1 cellular context compared by ENCODE assay signal in the genomic region with DNA sequence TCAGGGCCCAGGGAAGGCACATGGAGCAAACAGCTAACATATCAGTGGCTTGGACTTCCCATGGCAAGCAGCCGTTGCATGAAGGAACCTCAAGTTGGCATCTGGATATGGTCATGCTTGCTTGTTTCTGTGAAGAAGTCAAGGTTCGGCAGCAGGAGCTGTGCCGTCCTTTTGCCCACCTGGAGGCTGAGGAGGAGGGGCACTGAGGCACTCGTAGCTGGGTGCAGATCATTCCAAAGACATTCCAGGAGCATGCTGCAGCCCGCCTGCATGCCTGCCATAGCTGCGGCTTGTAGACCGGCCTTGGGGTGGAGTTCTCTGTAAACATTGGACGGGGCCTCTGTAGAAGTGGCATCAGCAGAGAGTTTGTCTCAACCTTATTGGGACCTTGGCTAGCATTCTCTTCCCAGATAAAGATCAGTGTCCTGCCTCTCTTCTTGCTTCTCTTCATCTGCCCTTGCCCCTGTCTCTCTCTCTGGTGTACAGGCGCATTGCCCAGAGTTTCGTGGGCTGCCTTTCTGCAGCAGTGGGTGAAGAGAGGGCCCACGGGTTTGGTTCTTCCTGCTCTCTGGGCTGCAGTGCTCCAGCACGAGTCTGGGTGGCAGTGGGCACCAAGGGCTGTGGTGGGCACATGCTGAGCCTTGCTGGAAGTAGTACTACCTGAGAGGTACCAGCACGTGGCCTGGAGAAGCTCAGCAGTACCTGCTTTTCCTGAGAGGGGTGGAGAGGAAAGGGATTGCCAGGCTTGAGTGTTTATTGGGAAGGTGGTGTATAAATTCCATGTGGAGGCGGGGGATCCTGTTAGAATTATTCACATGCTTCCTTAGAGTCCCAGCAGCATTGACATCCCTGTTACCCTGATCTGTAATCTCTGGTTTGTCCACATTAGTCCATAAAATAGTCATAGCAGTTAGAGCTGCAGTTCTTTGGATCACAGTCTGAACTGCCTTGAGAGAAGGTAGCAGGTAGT.
TF ChIP-seq lines count a peak whose summit lies in the region.

No MANE protein-coding gene starts in this region.

TF ChIP-seq in GM23338, 12 proteins besides CTCF, POLR2A, EP300 and RAD21 (continued from another document):
- TF ChIP-seq, protein P1, sequence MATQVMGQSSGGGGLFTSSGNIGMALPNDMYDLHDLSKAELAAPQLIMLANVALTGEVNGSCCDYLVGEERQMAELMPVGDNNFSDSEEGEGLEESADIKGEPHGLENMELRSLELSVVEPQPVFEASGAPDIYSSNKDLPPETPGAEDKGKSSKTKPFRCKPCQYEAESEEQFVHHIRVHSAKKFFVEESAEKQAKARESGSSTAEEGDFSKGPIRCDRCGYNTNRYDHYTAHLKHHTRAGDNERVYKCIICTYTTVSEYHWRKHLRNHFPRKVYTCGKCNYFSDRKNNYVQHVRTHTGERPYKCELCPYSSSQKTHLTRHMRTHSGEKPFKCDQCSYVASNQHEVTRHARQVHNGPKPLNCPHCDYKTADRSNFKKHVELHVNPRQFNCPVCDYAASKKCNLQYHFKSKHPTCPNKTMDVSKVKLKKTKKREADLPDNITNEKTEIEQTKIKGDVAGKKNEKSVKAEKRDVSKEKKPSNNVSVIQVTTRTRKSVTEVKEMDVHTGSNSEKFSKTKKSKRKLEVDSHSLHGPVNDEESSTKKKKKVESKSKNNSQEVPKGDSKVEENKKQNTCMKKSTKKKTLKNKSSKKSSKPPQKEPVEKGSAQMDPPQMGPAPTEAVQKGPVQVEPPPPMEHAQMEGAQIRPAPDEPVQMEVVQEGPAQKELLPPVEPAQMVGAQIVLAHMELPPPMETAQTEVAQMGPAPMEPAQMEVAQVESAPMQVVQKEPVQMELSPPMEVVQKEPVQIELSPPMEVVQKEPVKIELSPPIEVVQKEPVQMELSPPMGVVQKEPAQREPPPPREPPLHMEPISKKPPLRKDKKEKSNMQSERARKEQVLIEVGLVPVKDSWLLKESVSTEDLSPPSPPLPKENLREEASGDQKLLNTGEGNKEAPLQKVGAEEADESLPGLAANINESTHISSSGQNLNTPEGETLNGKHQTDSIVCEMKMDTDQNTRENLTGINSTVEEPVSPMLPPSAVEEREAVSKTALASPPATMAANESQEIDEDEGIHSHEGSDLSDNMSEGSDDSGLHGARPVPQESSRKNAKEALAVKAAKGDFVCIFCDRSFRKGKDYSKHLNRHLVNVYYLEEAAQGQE (IDR thresholded peaks at IDR 0.05; ENCODE audit: unreplicated experiment): no peak
- TF ChIP-seq ZNF331 (CRISPR knock-in tag; IDR thresholded peaks at IDR 0.05; ENCODE audit: low read depth) (no peak), POLR2AphosphoS5 (IDR thresholded peaks at IDR 0.05; ENCODE audit: low read depth) (no peak), NANOG (IDR thresholded peaks at IDR 0.05; ENCODE audit: borderline replicate concordance) (no peak), STAT1 (IDR thresholded peaks at IDR 0.05; ENCODE audit: unreplicated experiment) (no peak)
- TF ChIP-seq, protein P2, sequence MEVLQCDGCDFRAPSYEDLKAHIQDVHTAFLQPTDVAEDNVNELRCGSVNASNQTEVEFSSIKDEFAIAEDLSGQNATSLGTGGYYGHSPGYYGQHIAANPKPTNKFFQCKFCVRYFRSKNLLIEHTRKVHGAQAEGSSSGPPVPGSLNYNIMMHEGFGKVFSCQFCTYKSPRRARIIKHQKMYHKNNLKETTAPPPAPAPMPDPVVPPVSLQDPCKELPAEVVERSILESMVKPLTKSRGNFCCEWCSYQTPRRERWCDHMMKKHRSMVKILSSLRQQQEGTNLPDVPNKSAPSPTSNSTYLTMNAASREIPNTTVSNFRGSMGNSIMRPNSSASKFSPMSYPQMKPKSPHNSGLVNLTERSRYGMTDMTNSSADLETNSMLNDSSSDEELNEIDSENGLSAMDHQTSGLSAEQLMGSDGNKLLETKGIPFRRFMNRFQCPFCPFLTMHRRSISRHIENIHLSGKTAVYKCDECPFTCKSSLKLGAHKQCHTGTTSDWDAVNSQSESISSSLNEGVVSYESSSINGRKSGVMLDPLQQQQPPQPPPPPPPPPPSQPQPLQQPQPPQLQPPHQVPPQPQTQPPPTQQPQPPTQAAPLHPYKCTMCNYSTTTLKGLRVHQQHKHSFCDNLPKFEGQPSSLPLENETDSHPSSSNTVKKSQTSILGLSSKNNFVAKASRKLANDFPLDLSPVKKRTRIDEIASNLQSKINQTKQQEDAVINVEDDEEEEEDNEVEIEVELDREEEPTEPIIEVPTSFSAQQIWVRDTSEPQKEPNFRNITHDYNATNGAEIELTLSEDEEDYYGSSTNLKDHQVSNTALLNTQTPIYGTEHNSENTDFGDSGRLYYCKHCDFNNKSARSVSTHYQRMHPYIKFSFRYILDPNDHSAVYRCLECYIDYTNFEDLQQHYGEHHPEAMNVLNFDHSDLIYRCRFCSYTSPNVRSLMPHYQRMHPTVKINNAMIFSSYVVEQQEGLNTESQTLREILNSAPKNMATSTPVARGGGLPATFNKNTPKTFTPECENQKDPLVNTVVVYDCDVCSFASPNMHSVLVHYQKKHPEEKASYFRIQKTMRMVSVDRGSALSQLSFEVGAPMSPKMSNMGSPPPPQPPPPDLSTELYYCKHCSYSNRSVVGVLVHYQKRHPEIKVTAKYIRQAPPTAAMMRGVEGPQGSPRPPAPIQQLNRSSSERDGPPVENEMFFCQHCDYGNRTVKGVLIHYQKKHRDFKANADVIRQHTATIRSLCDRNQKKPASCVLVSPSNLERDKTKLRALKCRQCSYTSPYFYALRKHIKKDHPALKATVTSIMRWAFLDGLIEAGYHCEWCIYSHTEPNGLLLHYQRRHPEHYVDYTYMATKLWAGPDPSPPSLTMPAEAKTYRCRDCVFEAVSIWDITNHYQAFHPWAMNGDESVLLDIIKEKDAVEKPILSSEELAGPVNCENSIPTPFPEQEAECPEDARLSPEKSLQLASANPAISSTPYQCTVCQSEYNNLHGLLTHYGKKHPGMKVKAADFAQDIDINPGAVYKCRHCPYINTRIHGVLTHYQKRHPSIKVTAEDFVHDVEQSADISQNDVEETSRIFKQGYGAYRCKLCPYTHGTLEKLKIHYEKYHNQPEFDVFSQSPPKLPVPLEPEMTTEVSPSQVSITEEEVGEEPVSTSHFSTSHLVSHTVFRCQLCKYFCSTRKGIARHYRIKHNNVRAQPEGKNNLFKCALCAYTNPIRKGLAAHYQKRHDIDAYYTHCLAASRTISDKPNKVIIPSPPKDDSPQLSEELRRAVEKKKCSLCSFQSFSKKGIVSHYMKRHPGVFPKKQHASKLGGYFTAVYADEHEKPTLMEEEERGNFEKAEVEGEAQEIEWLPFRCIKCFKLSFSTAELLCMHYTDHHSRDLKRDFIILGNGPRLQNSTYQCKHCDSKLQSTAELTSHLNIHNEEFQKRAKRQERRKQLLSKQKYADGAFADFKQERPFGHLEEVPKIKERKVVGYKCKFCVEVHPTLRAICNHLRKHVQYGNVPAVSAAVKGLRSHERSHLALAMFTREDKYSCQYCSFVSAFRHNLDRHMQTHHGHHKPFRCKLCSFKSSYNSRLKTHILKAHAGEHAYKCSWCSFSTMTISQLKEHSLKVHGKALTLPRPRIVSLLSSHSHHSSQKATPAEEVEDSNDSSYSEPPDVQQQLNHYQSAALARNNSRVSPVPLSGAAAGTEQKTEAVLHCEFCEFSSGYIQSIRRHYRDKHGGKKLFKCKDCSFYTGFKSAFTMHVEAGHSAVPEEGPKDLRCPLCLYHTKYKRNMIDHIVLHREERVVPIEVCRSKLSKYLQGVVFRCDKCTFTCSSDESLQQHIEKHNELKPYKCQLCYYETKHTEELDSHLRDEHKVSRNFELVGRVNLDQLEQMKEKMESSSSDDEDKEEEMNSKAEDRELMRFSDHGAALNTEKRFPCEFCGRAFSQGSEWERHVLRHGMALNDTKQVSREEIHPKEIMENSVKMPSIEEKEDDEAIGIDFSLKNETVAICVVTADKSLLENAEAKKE (CRISPR knock-in tag; IDR thresholded peaks at IDR 0.05): no peak
